In the genomic region with DNA sequence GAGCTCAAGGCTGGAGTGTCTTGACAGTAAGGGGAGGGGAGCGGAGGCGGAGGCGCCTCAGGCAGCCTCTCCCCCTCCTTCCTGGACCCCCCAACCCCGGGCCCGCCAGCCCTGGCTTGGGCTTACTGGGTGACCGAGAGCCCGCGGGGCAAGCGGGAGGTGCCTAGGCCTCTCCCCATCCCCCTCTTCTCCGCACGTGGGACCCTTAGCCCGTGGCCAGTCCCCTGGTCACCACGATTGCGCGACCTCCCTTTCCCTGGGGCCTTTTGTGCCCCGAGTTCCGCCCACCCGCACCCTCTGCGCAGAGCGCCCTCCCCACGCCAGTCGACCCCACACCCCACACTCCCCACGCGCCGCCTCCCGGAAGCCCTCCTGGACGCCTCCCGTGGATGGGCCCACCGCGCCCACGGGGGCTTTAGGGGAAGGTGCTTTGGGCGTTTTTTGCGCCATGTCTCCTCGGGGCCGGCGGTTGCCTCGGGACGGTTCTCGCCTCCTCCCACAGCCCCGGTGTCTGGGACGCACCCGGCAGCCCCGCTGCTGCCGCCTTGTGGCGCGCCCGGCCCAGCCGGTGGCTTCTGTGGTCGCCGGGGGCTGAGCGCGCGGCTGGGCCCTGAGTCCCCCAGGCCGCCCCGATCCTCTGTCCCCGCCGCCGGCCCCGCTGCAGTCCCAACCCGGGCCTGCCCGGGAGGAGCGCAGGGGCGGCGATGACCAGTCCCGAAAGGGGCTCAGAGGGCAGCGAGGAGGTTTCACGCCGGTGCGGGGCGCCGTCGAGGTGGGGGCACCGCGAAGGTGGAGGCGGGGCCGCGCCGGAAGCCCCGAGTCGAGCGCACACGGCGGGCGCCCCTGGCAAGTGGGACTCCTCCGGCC, we compare ENCODE assay signal across 11 cellular contexts. TPM values are rescaled to one million over a fixed set of nuclear protein-coding genes. Genes with fewer than 3 reads are reported as not detected.
DNase-seq lines count a peak whose midpoint lies in the region; ATAC-seq and TF ChIP-seq lines count a peak whose summit lies in the region.
"Had no signal": no experiment of that assay in that cellular context is flagged by ENCODE, and none has a peak within 500 bp of the region (broad histone marks: within the 10 kb centered on the region; RNA-seq: fewer than 3 reads in every experiment).

No MANE protein-coding gene starts in this region.

- H3K27ac Mint-ChIP-seq in stimulated activated naive B cell treated with anti-CD40 and anti-IgM and Interleukin-4, amounts not matched to agents 10 μg/mL and 1 μg/mL and 100 μg/mL, for 72 hours = no peak overlapping the region

- in situ Hi-C loops in brain microvascular endothelial cell (cut with HindIII; ENCODE audit: low pct_ligation_motif_present, low sequenced_read_pairs) = no loop called here

- H2AFZ ChIP-seq in smooth muscle cell (ENCODE audit: low read depth) = no peak overlapping the region

- H3K9ac ChIP-seq in iPS-18a (ENCODE audit: low read length) = no peak overlapping the region
- no peak overlapping the region for H3K9ac ChIP-seq in smooth muscle cell (ENCODE audit: low read depth)

- H3K4me2 ChIP-seq in smooth muscle cell = peak overlapping the region; percentile 82

- H3K4me1 ChIP-seq in iPS-18a (ENCODE audit: control insufficient read depth, low read depth, low read length) (peaks cover 12% of the 10 kb centered on the region), smooth muscle cell (ENCODE audit: low read depth) (peaks cover 15% of the 10 kb centered on the region)

- no peak for ATAC-seq in HG03432 (IDR thresholded peaks at IDR 0.05; ENCODE audit: unreplicated experiment)
- no peak for ATAC-seq in stimulated activated naive B cell treated with anti-CD40 and anti-IgM and Interleukin-4, amounts not matched to agents 10 μg/mL and 1 μg/mL and 100 μg/mL, for 72 hours (replicated peaks)

- H3K4me3 Mint-ChIP-seq in stimulated activated naive B cell treated with anti-CD40 and anti-IgM and Interleukin-4, amounts not matched to agents 10 μg/mL and 1 μg/mL and 100 μg/mL, for 72 hours = no peak overlapping the region

- WGBS in smooth muscle cell (ENCODE audit: low lambda C conversion rate) = 22% methylated on average over 18 of the region's 85 CpGs

- no peaks in the 10 kb centered on the region for H3F3A ChIP-seq in smooth muscle cell (ENCODE audit: low read depth)

- H3K36me3 Mint-ChIP-seq in stimulated activated naive B cell treated with anti-CD40 and anti-IgM and Interleukin-4, amounts not matched to agents 10 μg/mL and 1 μg/mL and 100 μg/mL, for 72 hours = peaks cover 8 to 14% of the 10 kb centered on the region in 2 donors

- DNase-seq in GM20000 (ENCODE audit: low spot score) = peak; percentile 87
- DNase-seq in brain microvascular endothelial cell = no peak
- DNase-seq in smooth muscle cell (lab: John Stamatoyannopoulos, UW; ENCODE audit: unreplicated experiment) = no peak
- no peak for DNase-seq in central memory CD4-positive, alpha-beta T cell
- DNase-seq in stimulated activated naive B cell treated with anti-CD40 and anti-IgM and Interleukin-4, amounts not matched to agents 10 μg/mL and 1 μg/mL and 100 μg/mL, for 72 hours = no peak
- DNase-seq: dorsolateral prefrontal cortex, testis had no signal

- no peaks in the 10 kb centered on the region for H3K9me3 ChIP-seq in iPS-18a (ENCODE audit: control insufficient read depth, low read depth, low read length)
- no peaks in the 10 kb centered on the region for H3K9me3 ChIP-seq in smooth muscle cell (replicated peaks; ENCODE audit: low read depth)
- H3K9me3 ChIP-seq: testis had no signal

- H3K27ac ChIP-seq in brain microvascular endothelial cell (no peak overlapping the region), iPS-18a (ENCODE audit: low read length) (no peak overlapping the region), smooth muscle cell (ENCODE audit: low read depth) (no peak overlapping the region)
- H3K27ac ChIP-seq: dorsolateral prefrontal cortex, SK-N-MC, testis had no signal

- TF ChIP-seq CTCF in GM20000 (IDR thresholded peaks at IDR 0.05; ENCODE audit: extremely low read depth, missing control alignments) (peak; percentile 68), brain microvascular endothelial cell (IDR thresholded peaks at IDR 0.05; ENCODE audit: low read depth, low read length, missing control alignments) (peak; percentile 56), smooth muscle cell (IDR thresholded peaks at IDR 0.05; ENCODE audit: borderline replicate concordance, insufficient read depth, poor library complexity, severe bottlenecking) (peak; percentile 46)

- peaks cover 25% of the 10 kb centered on the region for H4K20me1 ChIP-seq in smooth muscle cell (ENCODE audit: low read depth)

- peaks cover 11% of the 10 kb centered on the region for H3K36me3 ChIP-seq in brain microvascular endothelial cell (replicated peaks)
- no peaks in the 10 kb centered on the region for H3K36me3 ChIP-seq in iPS-18a (ENCODE audit: control insufficient read depth, low read depth, low read length)
- H3K36me3 ChIP-seq in smooth muscle cell (ENCODE audit: low read depth) = no peaks in the 10 kb centered on the region

- peaks cover 17 to 36% of the 10 kb centered on the region in 2 donors for H3K4me1 Mint-ChIP-seq in stimulated activated naive B cell treated with anti-CD40 and anti-IgM and Interleukin-4, amounts not matched to agents 10 μg/mL and 1 μg/mL and 100 μg/mL, for 72 hours

- no peaks in the 10 kb centered on the region for H3K9me3 Mint-ChIP-seq in stimulated activated naive B cell treated with anti-CD40 and anti-IgM and Interleukin-4, amounts not matched to agents 10 μg/mL and 1 μg/mL and 100 μg/mL, for 72 hours

- H3K79me2 ChIP-seq in smooth muscle cell (ENCODE audit: low read depth) = no peaks in the 10 kb centered on the region

- no peaks in the 10 kb centered on the region for H3K27me3 Mint-ChIP-seq in stimulated activated naive B cell treated with anti-CD40 and anti-IgM and Interleukin-4, amounts not matched to agents 10 μg/mL and 1 μg/mL and 100 μg/mL, for 72 hours

- H3K27me3 ChIP-seq in brain microvascular endothelial cell (replicated peaks) (no peaks in the 10 kb centered on the region), iPS-18a (ENCODE audit: control insufficient read depth, insufficient read depth, low read length) (peaks cover 52% of the 10 kb centered on the region), smooth muscle cell (ENCODE audit: low read depth) (peaks cover 12% of the 10 kb centered on the region)
- H3K27me3 ChIP-seq: testis had no signal

- H3K4me3 ChIP-seq in brain microvascular endothelial cell (ENCODE audit: low read depth, low read length) (peak overlapping the region; percentile 32), iPS-18a (ENCODE audit: low read length) (peak overlapping the region; percentile 59), smooth muscle cell (peak overlapping the region; percentile 38)
- H3K4me3 ChIP-seq: lung, SK-N-MC had no signal

RNA-seq across cellular contexts. Expression of a gene that starts 3.2 kb away (rescaled TPM):
- total RNA-seq in smooth muscle cell = 4.6 and 6.3 TPM in 2 replicates
- polyA plus RNA-seq in smooth muscle cell = 5.5 and 10.7 TPM in 2 replicates

RNA-seq across cellular contexts. Expression of a gene that starts 21.4 kb away (rescaled TPM):
- 2.0 and 3.7 TPM in 2 replicates for total RNA-seq in smooth muscle cell
- polyA plus RNA-seq in smooth muscle cell = 1.7 and 3.0 TPM in 2 replicates

RNA-seq across cellular contexts. Expression of a gene that starts 25.6 kb away (rescaled TPM):
- total RNA-seq in smooth muscle cell = 23.3 and 31.8 TPM in 2 replicates
- 60.9 and 66.6 TPM in 2 replicates for polyA plus RNA-seq in smooth muscle cell

RNA-seq across cellular contexts. Expression of a gene that starts 29.6 kb away (rescaled TPM):
- not detected in 2 replicates for total RNA-seq in smooth muscle cell
- not detected in 2 replicates for polyA plus RNA-seq in smooth muscle cell
- total RNA-seq: dorsolateral prefrontal cortex, lung had no signal

RNA-seq across cellular contexts. Expression of a gene that starts 39.6 kb away (rescaled TPM):
- 154 and 164 TPM in 2 replicates for total RNA-seq in smooth muscle cell
- polyA plus RNA-seq in smooth muscle cell = 317 and 331 TPM in 2 replicates
